14 cellular contexts compared by ENCODE assay signal in genomic region chr2:172088245-172089004, GRCh38. TPM values are rescaled to one million over a fixed set of nuclear protein-coding genes. Genes with fewer than 3 reads are reported as not detected.
DNase-seq lines count a peak whose midpoint lies in the region; ATAC-seq, FAIRE-seq and TF ChIP-seq lines count a peak whose summit lies in the region.
"Had no signal": no experiment of that assay in that cellular context is flagged by ENCODE, and none has a peak within 500 bp of the region (broad histone marks: within the 10 kb centered on the region; RNA-seq: fewer than 3 reads in every experiment).

No MANE protein-coding gene starts in this region.

- no peak overlapping the region for H3K56ac ChIP-seq in mesendoderm (ENCODE audit: low read length)

- no peak for TF ChIP-seq RAD21 in A549 (conservative IDR thresholded peaks at IDR 0.05 in 1 of 2, IDR thresholded peaks at IDR 0.05 in 1 of 2)

- H3K9me3 Mint-ChIP-seq in activated naive CD8-positive, alpha-beta T cell treated with anti-CD3 and anti-CD28 coated beads, Interleukin-2, amount 10 ng/mL, durations not matched to agents 7 days and 5 days = no peaks in the 10 kb centered on the region

- H4K8ac ChIP-seq in mesendoderm (ENCODE audit: low read depth, low read length) = no peak overlapping the region

- no peak for DNase-seq in A549 (ENCODE audit: low read depth in 1 of 2, low spot score in 1 of 2)
- peak; percentile 5 for DNase-seq in G401 (ENCODE audit: low spot score)
- DNase-seq in activated naive CD8-positive, alpha-beta T cell treated with anti-CD3 and anti-CD28 coated beads, Interleukin-2, amount 10 ng/mL, durations not matched to agents 7 days and 5 days = no peak
- peak; percentile 51 for DNase-seq in mesendoderm
- DNase-seq in Ammon's horn (ENCODE audit: low spot score) = no peak
- DNase-seq in left lobe of liver (ENCODE audit: low spot score) = no peak
- no peak for DNase-seq in NCI-H2196 treated with DMSO at 0.1 percent for 48 hours (lab: John Stamatoyannopoulos, UW; ENCODE audit: unreplicated experiment)
- DNase-seq: activated CD4-positive, alpha-beta T cell treated with anti-CD3 and anti-CD28 coated beads, Interleukin-2, amount 50 U/mL, for 1 hour; DND-41; Karpas-422 had no signal

- peaks cover 44% of the 10 kb centered on the region for H3K4me1 Mint-ChIP-seq in activated naive CD8-positive, alpha-beta T cell treated with anti-CD3 and anti-CD28 coated beads, Interleukin-2, amount 10 ng/mL, durations not matched to agents 7 days and 5 days

- H3K27ac ChIP-seq in A549 = no peak overlapping the region
- H3K27ac ChIP-seq in mesendoderm (ENCODE audit: low read depth, low read length) = no peak overlapping the region

- no peak overlapping the region for H3K18ac ChIP-seq in mesendoderm (ENCODE audit: low read length)

- H3K4me2 ChIP-seq in A549 = no peak overlapping the region
- H3K4me2 ChIP-seq in mesendoderm (ENCODE audit: low read length) = peak overlapping the region; percentile 7

- 85% methylated on average over 37 of the region's 37 CpGs for WGBS in A549 (ENCODE audit: missing lambda C conversion rate)
- no CpG with 5 or more reads among the region's 37 CpGs for WGBS in mesendoderm (ENCODE audit: extremely low coverage, insufficient coverage, low lambda C conversion rate)

- H3K23ac ChIP-seq in mesendoderm (ENCODE audit: low read length) = no peak overlapping the region

- CTCF ChIA-PET in A549 (lab: Yijun Ruan, JAX) = interaction anchor here (1.0 to 2.2 kb wide), 4 partner anchors 13 to 384 kb away, joined by 3 to 6 read pairs (median 4); partner anchors contain the start of gene DLX2

- peak overlapping the region; percentile 35 for H3K4me3 Mint-ChIP-seq in activated naive CD8-positive, alpha-beta T cell treated with anti-CD3 and anti-CD28 coated beads, Interleukin-2, amount 10 ng/mL, durations not matched to agents 7 days and 5 days

- POLR2A ChIA-PET in A549 (lab: Yijun Ruan, JAX) = no interaction called here
- POLR2A ChIA-PET in activated naive CD8-positive, alpha-beta T cell treated with anti-CD3 and anti-CD28 coated beads, Interleukin-2, amount 10 ng/mL, durations not matched to agents 7 days and 5 days (lab: Charles Lee) = no interaction called here

- no peak for TF ChIP-seq POLR2A in A549 (IDR thresholded peaks at IDR 0.05; ENCODE audit: low read length)

- H3K36me3 ChIP-seq in mesendoderm (ENCODE audit: control insufficient read depth, insufficient read depth, low read length) = no peaks in the 10 kb centered on the region

- H3K9ac ChIP-seq in mesendoderm (ENCODE audit: low read length) = no peak overlapping the region

- H3K36me3 Mint-ChIP-seq in activated naive CD8-positive, alpha-beta T cell treated with anti-CD3 and anti-CD28 coated beads, Interleukin-2, amount 10 ng/mL, durations not matched to agents 7 days and 5 days = peaks cover 2% of the 10 kb centered on the region

- TF ChIP-seq CTCF in A549 (IDR thresholded peaks at IDR 0.05) = no peak

- H3K79me2 ChIP-seq in mesendoderm (ENCODE audit: control insufficient read depth, insufficient read depth, low read length) = no peaks in the 10 kb centered on the region

- no peak overlapping the region for H3K4ac ChIP-seq in mesendoderm (ENCODE audit: low read depth, low read length)

- H2BK5ac ChIP-seq in mesendoderm (ENCODE audit: low read length) = no peak overlapping the region

- TF ChIP-seq EP300 in A549 (IDR thresholded peaks at IDR 0.05) = no peak

- H3K9me3 ChIP-seq in A549 = no peaks in the 10 kb centered on the region

- peaks cover 71% of the 10 kb centered on the region for H3K27me3 ChIP-seq in mesendoderm (ENCODE audit: insufficient read depth, low read length, poor library complexity)

- in situ Hi-C loops in G401 (cut with HindIII; ENCODE audit: low sequenced_read_pairs) = no loop called here

- H3K4me3 ChIP-seq in A549 = no peak overlapping the region
- H3K4me3 ChIP-seq in mesendoderm (ENCODE audit: low read length) = no peak overlapping the region

- H2AK5ac ChIP-seq in mesendoderm (ENCODE audit: low read length) = no peak overlapping the region

- FAIRE-seq in A549 (lab: Jason Lieb, UNC) = no peak
- FAIRE-seq: bronchial epithelial cell had no signal

- ATAC-seq in A549 (no peak), HG03342 (IDR thresholded peaks at IDR 0.05; ENCODE audit: unreplicated experiment) (no peak), left lobe of liver (no peak)
- ATAC-seq in activated naive CD8-positive, alpha-beta T cell treated with anti-CD3 and anti-CD28 coated beads, Interleukin-2, amount 10 ng/mL, durations not matched to agents 7 days and 5 days (ENCODE audit: low read depth) = no peak
- ATAC-seq: Right ventricle myocardium inferior had no signal

- peaks cover 98% of the 10 kb centered on the region for H3K27me3 Mint-ChIP-seq in activated naive CD8-positive, alpha-beta T cell treated with anti-CD3 and anti-CD28 coated beads, Interleukin-2, amount 10 ng/mL, durations not matched to agents 7 days and 5 days

- no peaks in the 10 kb centered on the region for H3K79me1 ChIP-seq in mesendoderm (ENCODE audit: low read length)

- peak overlapping the region; percentile 78 for H3K27ac Mint-ChIP-seq in activated naive CD8-positive, alpha-beta T cell treated with anti-CD3 and anti-CD28 coated beads, Interleukin-2, amount 10 ng/mL, durations not matched to agents 7 days and 5 days

- no peak overlapping the region for H2BK120ac ChIP-seq in mesendoderm (ENCODE audit: low read depth, low read length)

- no peak overlapping the region for H4K5ac ChIP-seq in mesendoderm (ENCODE audit: low read length)

- no peak overlapping the region for H2BK15ac ChIP-seq in mesendoderm (replicated peaks; ENCODE audit: low read depth)

- H3K4me1 ChIP-seq in A549 (no peaks in the 10 kb centered on the region), mesendoderm (ENCODE audit: control insufficient read depth, low read depth, low read length) (no peaks in the 10 kb centered on the region)

TF ChIP-seq in A549, 52 proteins besides CTCF, POLR2A, EP300 and RAD21:
- no peak for TF ChIP-seq ZNF302 (CRISPR knock-in tag; IDR thresholded peaks at IDR 0.05)
- TF ChIP-seq MAFK (IDR thresholded peaks at IDR 0.05; ENCODE audit: partially characterized antibody) = peak; percentile 63

RNA-seq across cellular contexts. Expression of gene DLX1, which starts 3.1 kb away (rescaled TPM):
- 0.53 and 1.1 TPM in 2 replicates for polyA plus RNA-seq in A549 (2011; rRNA removed)
- polyA plus RNA-seq in A549 (2012; cell fraction: cytosol; rRNA removed) = 3.2 and 4.7 TPM in 2 replicates
- 7.7 and 10.3 TPM in 2 replicates for polyA plus RNA-seq in A549 (2012; cell fraction: nucleus; rRNA removed)
- polyA plus RNA-seq in A549 (2017; fragmentation: RNase III; extraction: RNeasy Plus Mini Kit Qiagen cat#74134 plus additional on column Dnase treatment) = 2.4 to 2.9 TPM (median 2.5 TPM) in 3 replicates
- 0.24 and 1.2 TPM in 2 replicates for polyA minus RNA-seq in A549 (2011; rRNA and poly(A)+ RNA removed)
- total RNA-seq in G401 (2014; rRNA removed; shearing (Covaris generic)) = 21.8 and 26.2 TPM in 2 replicates
- not detected for total RNA-seq in activated naive CD8-positive, alpha-beta T cell treated with anti-CD3 and anti-CD28 coated beads, Interleukin-2, amount 10 ng/mL, durations not matched to agents 7 days and 5 days
- polyA plus RNA-seq in mesendoderm (2013, experiment 1 of 2) = 0.29 TPM
- polyA plus RNA-seq in mesendoderm (2013, experiment 2 of 2) = 0.28 TPM
- not detected for total RNA-seq in left lobe of liver
- total RNA-seq: bronchial epithelial cell, liver, Right ventricle myocardium inferior had no signal
- polyA plus RNA-seq: liver had no signal

RNA-seq across cellular contexts. Expression of gene DLX2, which starts 14.3 kb away (rescaled TPM):
- polyA plus RNA-seq in A549 (2011; rRNA removed) = 0.04 TPM in 2 replicates
- polyA plus RNA-seq in A549 (2012; cell fraction: cytosol; rRNA removed) = 0.22 and 0.41 TPM in 2 replicates
- polyA plus RNA-seq in A549 (2012; cell fraction: nucleus; rRNA removed) = 0.44 and 0.60 TPM in 2 replicates
- 0.17 to 0.25 TPM (median 0.19 TPM) in 3 replicates for polyA plus RNA-seq in A549 (2017; fragmentation: RNase III; extraction: RNeasy Plus Mini Kit Qiagen cat#74134 plus additional on column Dnase treatment)
- not detected in 2 replicates for polyA minus RNA-seq in A549 (2011; rRNA and poly(A)+ RNA removed)
- total RNA-seq in G401 (2014; rRNA removed; shearing (Covaris generic)) = 5.0 and 5.3 TPM in 2 replicates
- total RNA-seq in activated naive CD8-positive, alpha-beta T cell treated with anti-CD3 and anti-CD28 coated beads, Interleukin-2, amount 10 ng/mL, durations not matched to agents 7 days and 5 days = not detected
- 0.14 TPM for polyA plus RNA-seq in mesendoderm (2013, experiment 1 of 2)
- 0.10 TPM for polyA plus RNA-seq in mesendoderm (2013, experiment 2 of 2)
- total RNA-seq in left lobe of liver = not detected
- total RNA-seq: bronchial epithelial cell, liver, Right ventricle myocardium inferior had no signal
- polyA plus RNA-seq: liver had no signal

Comparison
In these comparisons a context has a peak if more than half of its experiments do, and no peak if none do; other contexts are left out.
1. DNase-seq: peak in G401 (single experiment) and mesendoderm (single experiment); none in A549 (0 of 2), activated naive CD8-positive, alpha-beta T cell treated with anti-CD3 and anti-CD28 coated beads, Interleukin-2, amount 10 ng/mL, durations not matched to agents 7 days and 5 days (single experiment), Ammon's horn (single experiment), left lobe of liver (single experiment) and NCI-H2196 treated with DMSO at 0.1 percent for 48 hours (single experiment).
2. RNA of gene DLX1, which starts 3.1 kb away (total RNA-seq): 21.8 to 26.2 TPM in G401; not detected in left lobe of liver (single experiment) and not detected in activated naive CD8-positive, alpha-beta T cell treated with anti-CD3 and anti-CD28 coated beads, Interleukin-2, amount 10 ng/mL, durations not matched to agents 7 days and 5 days; every median in the first group is over 10 times any median in the second.